ENCODE assay signal across 7 cellular contexts in genomic region chr6:6008114-6008647, GRCh38. TPM values are rescaled to one million over a fixed set of nuclear protein-coding genes. Genes with fewer than 3 reads are reported as not detected.
DNase-seq lines count a peak whose midpoint lies in the region; ATAC-seq and TF ChIP-seq lines count a peak whose summit lies in the region.

No MANE protein-coding gene starts in this region.

- ATAC-seq in GM18909 (IDR thresholded peaks at IDR 0.05; ENCODE audit: poor library complexity, unreplicated experiment) (peak; percentile 20), HG03432 (IDR thresholded peaks at IDR 0.05; ENCODE audit: unreplicated experiment) (peak; percentile 9), HG03521 (IDR thresholded peaks at IDR 0.05; ENCODE audit: unreplicated experiment) (no peak), HG03442 (IDR thresholded peaks at IDR 0.05; ENCODE audit: unreplicated experiment) (no peak)

- H3K4me3 ChIP-seq in breast epithelium, result peak overlapping the region; percentile 45 to 71 (median 63)
- peak overlapping the region; percentile 58 for H3K4me3 ChIP-seq in neural progenitor cell

- no peaks in the 10 kb centered on the region for H3K79me2 ChIP-seq in neural progenitor cell (ENCODE audit: low read depth)

- peaks cover 0 to 6% of the 10 kb centered on the region in 2 donors for H3K4me1 ChIP-seq in breast epithelium
- H3K4me1 ChIP-seq in neural progenitor cell, result peaks cover 38% of the 10 kb centered on the region

- H3K4me3 Mint-ChIP-seq in neural progenitor cell, result peak overlapping the region; percentile 86

- H3K9me3 ChIP-seq in breast epithelium (peaks cover 0 to 5% of the 10 kb centered on the region in 2 donors), neural progenitor cell (ENCODE audit: low read depth) (no peaks in the 10 kb centered on the region)

- no peak for TF ChIP-seq CTCF in breast epithelium (IDR thresholded peaks at IDR 0.05)
- TF ChIP-seq CTCF in neural progenitor cell (IDR thresholded peaks at IDR 0.05), result no peak

- TF ChIP-seq POLR2A in breast epithelium (IDR thresholded peaks at IDR 0.05), result no peak

- H3K27me3 Mint-ChIP-seq in neural progenitor cell (ENCODE audit: insufficient read depth, low read depth), result peaks cover 46% of the 10 kb centered on the region

- H2AFZ ChIP-seq in neural progenitor cell (replicated peaks), result peak overlapping the region; percentile 53

- peak overlapping the region; percentile 94 for H3K4me2 ChIP-seq in neural progenitor cell

- no peaks in the 10 kb centered on the region for H3K36me3 Mint-ChIP-seq in neural progenitor cell

- H3K4me1 Mint-ChIP-seq in neural progenitor cell, result peaks cover 38% of the 10 kb centered on the region

- H3K9ac ChIP-seq in neural progenitor cell, result no peak overlapping the region

- no peak overlapping the region for H3K27ac Mint-ChIP-seq in neural progenitor cell

- H3K27ac ChIP-seq in breast epithelium (peak overlapping the region; percentile 65 to 85), neural progenitor cell (no peak overlapping the region)

- H3K27me3 ChIP-seq in breast epithelium, result peaks cover 25 to 76% of the 10 kb centered on the region in 2 donors
- peaks cover 100% of the 10 kb centered on the region for H3K27me3 ChIP-seq in neural progenitor cell

- H3K36me3 ChIP-seq in breast epithelium, result no peaks in the 10 kb centered on the region
- H3K36me3 ChIP-seq in neural progenitor cell, result no peaks in the 10 kb centered on the region

- intact Hi-C loops in breast epithelium (cut with DNase I; ENCODE audit: low total_unique reads), result no loop called here

- no peak for DNase-seq in breast epithelium (ENCODE audit: low spot score in 2 of 2)
- no peak for DNase-seq in neural progenitor cell (ENCODE audit: low spot score)
- no peak for DNase-seq in NOMO-1 (lab: John Stamatoyannopoulos, UW; ENCODE audit: unreplicated experiment in 2 of 2)

- H4K20me1 ChIP-seq in neural progenitor cell (ENCODE audit: low read depth), result peaks cover 30% of the 10 kb centered on the region

- no peaks in the 10 kb centered on the region for H3K9me3 Mint-ChIP-seq in neural progenitor cell

- peaks cover 54% of the 10 kb centered on the region for H3F3A ChIP-seq in neural progenitor cell (ENCODE audit: low read depth)

RNA-seq across cellular contexts. Expression of gene NRN1, which starts 1.5 kb away (rescaled TPM):
- total RNA-seq in breast epithelium (10 to 100 TPM in 2 of 3 donors, 1 to 10 TPM in 1; 8.9 to 81.4 (median 24.6) TPM), neural progenitor cell (ENCODE audit: low replicate concordance) (0.74 and 1.3 TPM in 2 replicates)

Comparison
In these comparisons a context has a peak if more than half of its experiments do, and no peak if none do; other contexts are left out.
1. ATAC-seq: peak in GM18909 (single experiment) and HG03432 (single experiment); none in HG03521 (single experiment) and HG03442 (single experiment).